ENCODE assay signal across 12 cellular contexts in genomic region chr20:4688342-4688741, GRCh38. TPM values are rescaled to one million over a fixed set of nuclear protein-coding genes. Genes with fewer than 3 reads are reported as not detected.
DNase-seq lines count a peak whose midpoint lies in the region; ATAC-seq and TF ChIP-seq lines count a peak whose summit lies in the region.
"Had no signal": no experiment of that assay in that cellular context is flagged by ENCODE, and none has a peak within 500 bp of the region (broad histone marks: within the 10 kb centered on the region; RNA-seq: fewer than 3 reads in every experiment).

No MANE protein-coding gene starts in this region.

- no peaks in the 10 kb centered on the region for H3K9me3 Mint-ChIP-seq in activated naive CD8-positive, alpha-beta T cell (ENCODE audit: low read depth)
- no peaks in the 10 kb centered on the region for H3K9me3 Mint-ChIP-seq in mesothelial cell of epicardium

- intact Hi-C loops in heart left ventricle (cut with DNase I): no loop called here
- intact Hi-C loops in left ventricle myocardium superior (cut with micrococcal nuclease): no loop called here
- intact Hi-C loops in transverse colon (cut with DNase I; ENCODE audit: low total_unique reads): no loop called here

- no peak for TF ChIP-seq CTCF in heart left ventricle (IDR thresholded peaks at IDR 0.05)
- TF ChIP-seq CTCF in mesothelial cell of epicardium (IDR thresholded peaks at IDR 0.05; ENCODE audit: unreplicated experiment): no peak
- no peak for TF ChIP-seq CTCF in transverse colon (IDR thresholded peaks at IDR 0.05)

- no peak for TF ChIP-seq EP300 in transverse colon (IDR thresholded peaks at IDR 0.05; ENCODE audit: low read depth)

- H3K4me3 ChIP-seq in heart left ventricle (peak overlapping the region in 7 of 12 donors; percentile 6 to 98 (median 83)), transverse colon (peak overlapping the region in 1 of 4 donors; percentile 90)

- peaks cover 87% of the 10 kb centered on the region for H3K4me1 Mint-ChIP-seq in activated naive CD8-positive, alpha-beta T cell (ENCODE audit: low read depth)
- peaks cover 14% of the 10 kb centered on the region for H3K4me1 Mint-ChIP-seq in mesothelial cell of epicardium

- H3K4me3 Mint-ChIP-seq in activated naive CD8-positive, alpha-beta T cell: peak overlapping the region; percentile 92
- H3K4me3 Mint-ChIP-seq in mesothelial cell of epicardium: peak overlapping the region; percentile 21

- H3K27me3 ChIP-seq in heart left ventricle (no peaks in the 10 kb centered on the region), transverse colon (no peaks in the 10 kb centered on the region)

- H3K36me3 ChIP-seq in heart left ventricle: peaks cover 0 to 5% (median 0%) of the 10 kb centered on the region in 9 donors
- no peaks in the 10 kb centered on the region for H3K36me3 ChIP-seq in transverse colon

- ATAC-seq in heart left ventricle: no peak
- ATAC-seq in left ventricle myocardium superior: no peak
- no peak for ATAC-seq in GM19463 (IDR thresholded peaks at IDR 0.05; ENCODE audit: unreplicated experiment)

- in situ Hi-C loops in transverse colon (cut with MboI; ENCODE audit: low pct_ligation_motif_present in 1 of 4, low pct_unique_long_range_greater_than_20kb in 1 of 4, low sequenced_read_pairs in 3 of 4): no loop called here

- peaks cover 20% of the 10 kb centered on the region for H3K36me3 Mint-ChIP-seq in activated naive CD8-positive, alpha-beta T cell
- peaks cover 6% of the 10 kb centered on the region for H3K36me3 Mint-ChIP-seq in mesothelial cell of epicardium

- H3K4me1 ChIP-seq in heart left ventricle: peaks cover 3 to 55% (median 29%) of the 10 kb centered on the region in 12 donors
- peaks cover 3 to 53% (median 21%) of the 10 kb centered on the region in 4 donors for H3K4me1 ChIP-seq in transverse colon

- no peaks in the 10 kb centered on the region for H3K27me3 Mint-ChIP-seq in activated naive CD8-positive, alpha-beta T cell
- H3K27me3 Mint-ChIP-seq in mesothelial cell of epicardium (ENCODE audit: low read depth): peaks cover 4% of the 10 kb centered on the region

- 47 to 51% (median 48%) methylated on average over 2 of the region's 2 CpGs for WGBS in heart left ventricle, 4 donors
- 83 to 87% methylated on average over 2 of the region's 2 CpGs for WGBS in transverse colon (ENCODE audit: low coverage in 1 of 2), 2 donors

- no peaks in the 10 kb centered on the region for H3K9me3 ChIP-seq in heart left ventricle
- H3K9me3 ChIP-seq in transverse colon: no peaks in the 10 kb centered on the region

- no peak for DNase-seq in heart left ventricle
- DNase-seq in left ventricle myocardium superior: no peak
- no peak for DNase-seq in mesothelial cell of epicardium (ENCODE audit: low spot score in 2 of 2, unreplicated experiment in 2 of 2)
- no peak for DNase-seq in transverse colon
- no peak for DNase-seq in HT-29 (ENCODE audit: low spot score)
- DNase-seq in epidermal melanocyte (ENCODE audit: insufficient read length, low spot score): no peak
- DNase-seq: amygdala, small intestine had no signal

- H3K27ac ChIP-seq in heart left ventricle (peak overlapping the region in 11 of 12 donors; percentile 21 to 100 (median 97)), transverse colon (peak overlapping the region; percentile 90 to 98 (median 96))

- peak overlapping the region; percentile 58 for H3K27ac Mint-ChIP-seq in activated naive CD8-positive, alpha-beta T cell
- H3K27ac Mint-ChIP-seq in mesothelial cell of epicardium: no peak overlapping the region

- TF ChIP-seq POLR2A in heart left ventricle (IDR thresholded peaks at IDR 0.05) (no peak), transverse colon (IDR thresholded peaks at IDR 0.05) (no peak)

RNA-seq across cellular contexts. Expression of gene PRNP, which starts 2.1 kb away (rescaled TPM):
- total RNA-seq in heart left ventricle: 100 to 1,000 TPM; 127 to 247 (median 158) TPM
- 100 to 1,000 TPM in 1 of 2 donors, 10 to 100 TPM in 1; 78.8 to 137 TPM for polyA plus RNA-seq in heart left ventricle
- total RNA-seq in left ventricle myocardium superior: 153 TPM
- 48.5 to 50.7 TPM (median 50.1 TPM) in 3 replicates for total RNA-seq in mesothelial cell of epicardium
- total RNA-seq in transverse colon: 10 to 100 TPM; 62.3 to 98.1 (median 68.3) TPM
- 196 and 211 TPM in 2 replicates for total RNA-seq in HT-29 (2014; rRNA removed; shearing (Covaris generic))

RNA-seq across cellular contexts. Expression of gene PRND, which starts 33.4 kb away (rescaled TPM):
- total RNA-seq in heart left ventricle (under 1 TPM in 4 of 9 donors, not detected in 5; 0.06 to 0.45 (median 0.25) TPM), left ventricle myocardium superior (not detected), mesothelial cell of epicardium (0.05 TPM in 1 of 3 replicates, not detected in the others), transverse colon (not detected)
- polyA plus RNA-seq in heart left ventricle: not detected
- total RNA-seq in HT-29 (2014; rRNA removed; shearing (Covaris generic)): not detected in 2 replicates
- polyA plus RNA-seq: CD14-positive monocyte, liver, small intestine had no signal
